In the genomic region with DNA sequence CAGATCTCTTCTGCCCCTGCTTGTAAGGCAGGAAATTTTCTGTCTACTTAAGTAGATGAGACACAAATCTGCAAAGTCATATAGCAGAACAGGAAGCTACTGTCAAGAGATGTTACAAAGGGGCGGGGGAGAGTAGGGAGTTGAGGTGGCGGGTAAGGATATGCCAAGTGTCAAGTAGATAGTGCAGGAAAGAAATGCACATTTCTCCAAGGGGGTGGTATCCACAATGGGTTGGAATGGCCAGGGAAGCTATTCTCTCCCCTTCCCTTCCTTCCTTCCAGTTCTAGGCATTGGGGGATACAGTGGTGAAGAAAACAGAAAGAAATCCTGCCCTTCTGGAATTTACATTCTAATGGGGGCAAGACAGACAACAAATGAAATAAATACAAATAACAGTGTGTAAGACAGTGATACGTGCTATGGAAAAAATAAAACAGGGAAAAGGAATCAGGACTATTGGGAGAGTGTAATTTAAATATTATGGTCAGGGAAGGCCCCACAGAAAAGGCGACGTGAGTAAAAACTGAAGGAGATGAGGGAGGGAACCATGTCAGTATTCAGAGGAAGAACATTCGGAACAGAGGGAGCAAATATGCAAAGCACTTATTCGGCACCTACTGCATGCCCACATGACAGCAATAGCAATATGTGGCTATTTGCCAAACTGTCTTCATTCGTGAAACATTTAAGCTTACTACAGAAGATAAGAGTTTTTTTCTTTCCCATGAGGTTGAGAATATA, we compare ENCODE assay signal across 10 cellular contexts. TPM values are rescaled to one million over a fixed set of nuclear protein-coding genes. Genes with fewer than 3 reads are reported as not detected.
DNase-seq lines count a peak whose midpoint lies in the region; ATAC-seq and TF ChIP-seq lines count a peak whose summit lies in the region.
"Had no signal": no experiment of that assay in that cellular context is flagged by ENCODE, and none has a peak within 500 bp of the region (broad histone marks: within the 10 kb centered on the region; RNA-seq: fewer than 3 reads in every experiment).

No MANE protein-coding gene starts in this region.

- intact Hi-C loops in CD8-positive, alpha-beta T cell (cut with DNase I, micrococcal nuclease) = no loop called here
- intact Hi-C loops in activated T-helper 1 cell treated with anti-CD3 and anti-CD28 coated beads, Interleukin-12 subunit alpha, Interleukin-12 subunit beta, Interleukin-2, Interleukin-4 antibody, amounts not matched to agents 30 ng/mL and 10 ng/mL and 1 ng/mL, durations not matched to agents 14 hours and 24 hours and 36 hours (cut with micrococcal nuclease) = no loop called here
- intact Hi-C loops in natural killer cell (cut with micrococcal nuclease) = no loop called here
- intact Hi-C loops in mucosa of descending colon (cut with DNase I, micrococcal nuclease) = no loop called here

- H3K9me3 Mint-ChIP-seq in CD8-positive, alpha-beta T cell = no peaks in the 10 kb centered on the region
- no peaks in the 10 kb centered on the region for H3K9me3 Mint-ChIP-seq in activated T-helper 1 cell treated with anti-CD3 and anti-CD28 coated beads, Interleukin-12 subunit alpha, Interleukin-12 subunit beta, Interleukin-2, Interleukin-4 antibody, amounts not matched to agents 30 ng/mL and 10 ng/mL and 1 ng/mL, durations not matched to agents 14 hours and 24 hours and 36 hours
- H3K9me3 Mint-ChIP-seq in natural killer cell (no peaks in the 10 kb centered on the region), progenitor cell of endocrine pancreas (ENCODE audit: low read depth) (no peaks in the 10 kb centered on the region)

- no peak overlapping the region for H3K4me3 Mint-ChIP-seq in CD8-positive, alpha-beta T cell
- H3K4me3 Mint-ChIP-seq in activated T-helper 1 cell treated with anti-CD3 and anti-CD28 coated beads, Interleukin-12 subunit alpha, Interleukin-12 subunit beta, Interleukin-2, Interleukin-4 antibody, amounts not matched to agents 30 ng/mL and 10 ng/mL and 1 ng/mL, durations not matched to agents 14 hours and 24 hours and 36 hours = peak overlapping the region; percentile 15
- H3K4me3 Mint-ChIP-seq in natural killer cell (no peak overlapping the region), progenitor cell of endocrine pancreas (ENCODE audit: low read depth) (no peak overlapping the region)

- no peaks in the 10 kb centered on the region for H3K36me3 ChIP-seq in CD8-positive, alpha-beta T cell (ENCODE audit: insufficient read depth, low read length)
- H3K36me3 ChIP-seq in KOPT-K1 (ENCODE audit: insufficient read depth, low read length) = no peaks in the 10 kb centered on the region
- H3K36me3 ChIP-seq in mucosa of descending colon (ENCODE audit: low read depth) = no peaks in the 10 kb centered on the region
- no peaks in the 10 kb centered on the region for H3K36me3 ChIP-seq in Peyer's patch

- H3K4me3 ChIP-seq in CD8-positive, alpha-beta T cell (ENCODE audit: low read depth, low read length) = no peak overlapping the region
- no peak overlapping the region for H3K4me3 ChIP-seq in mucosa of descending colon
- H3K4me3 ChIP-seq in Peyer's patch = no peak overlapping the region

- H3K27me3 ChIP-seq in CD8-positive, alpha-beta T cell (ENCODE audit: insufficient read depth, low read length) = no peaks in the 10 kb centered on the region
- no peaks in the 10 kb centered on the region for H3K27me3 ChIP-seq in Peyer's patch

- H3K27ac Mint-ChIP-seq in CD8-positive, alpha-beta T cell = no peak overlapping the region
- no peak overlapping the region for H3K27ac Mint-ChIP-seq in activated T-helper 1 cell treated with anti-CD3 and anti-CD28 coated beads, Interleukin-12 subunit alpha, Interleukin-12 subunit beta, Interleukin-2, Interleukin-4 antibody, amounts not matched to agents 30 ng/mL and 10 ng/mL and 1 ng/mL, durations not matched to agents 14 hours and 24 hours and 36 hours
- no peak overlapping the region for H3K27ac Mint-ChIP-seq in natural killer cell
- H3K27ac Mint-ChIP-seq in progenitor cell of endocrine pancreas = no peak overlapping the region

- H3K9me3 ChIP-seq in CD8-positive, alpha-beta T cell (ENCODE audit: low read length) = no peaks in the 10 kb centered on the region
- H3K9me3 ChIP-seq in KOPT-K1 (ENCODE audit: insufficient read depth, low read length, poor library complexity, severe bottlenecking) = no peaks in the 10 kb centered on the region
- H3K9me3 ChIP-seq in mucosa of descending colon = no peaks in the 10 kb centered on the region
- H3K9me3 ChIP-seq in Peyer's patch = no peaks in the 10 kb centered on the region

- H3K36me3 Mint-ChIP-seq in CD8-positive, alpha-beta T cell = no peaks in the 10 kb centered on the region
- no peaks in the 10 kb centered on the region for H3K36me3 Mint-ChIP-seq in activated T-helper 1 cell treated with anti-CD3 and anti-CD28 coated beads, Interleukin-12 subunit alpha, Interleukin-12 subunit beta, Interleukin-2, Interleukin-4 antibody, amounts not matched to agents 30 ng/mL and 10 ng/mL and 1 ng/mL, durations not matched to agents 14 hours and 24 hours and 36 hours (ENCODE audit: low read depth)
- no peaks in the 10 kb centered on the region for H3K36me3 Mint-ChIP-seq in natural killer cell
- H3K36me3 Mint-ChIP-seq in progenitor cell of endocrine pancreas (ENCODE audit: insufficient read depth) = no peaks in the 10 kb centered on the region

- peaks cover 12% of the 10 kb centered on the region for H3K27me3 Mint-ChIP-seq in CD8-positive, alpha-beta T cell (ENCODE audit: low read depth)
- peaks cover 12% of the 10 kb centered on the region for H3K27me3 Mint-ChIP-seq in activated T-helper 1 cell treated with anti-CD3 and anti-CD28 coated beads, Interleukin-12 subunit alpha, Interleukin-12 subunit beta, Interleukin-2, Interleukin-4 antibody, amounts not matched to agents 30 ng/mL and 10 ng/mL and 1 ng/mL, durations not matched to agents 14 hours and 24 hours and 36 hours (ENCODE audit: insufficient read depth)
- H3K27me3 Mint-ChIP-seq in natural killer cell (ENCODE audit: low read depth in 2 of 2) (peaks cover 12 to 13% of the 10 kb centered on the region in 2 donors), progenitor cell of endocrine pancreas (peaks cover 3% of the 10 kb centered on the region)

- TF ChIP-seq POLR2A in Peyer's patch (IDR thresholded peaks at IDR 0.05) = no peak

- H3K27ac ChIP-seq in CD8-positive, alpha-beta T cell (ENCODE audit: low read depth, low read length) = no peak overlapping the region
- peak overlapping the region; percentile 55 for H3K27ac ChIP-seq in KOPT-K1 (ENCODE audit: low read depth, low read length, poor library complexity, severe bottlenecking)
- no peak overlapping the region for H3K27ac ChIP-seq in Peyer's patch

- peaks cover 16% of the 10 kb centered on the region for H3K4me1 ChIP-seq in CD8-positive, alpha-beta T cell (ENCODE audit: insufficient read depth, low read length)
- H3K4me1 ChIP-seq in mucosa of descending colon (ENCODE audit: low read depth) (peaks cover 8% of the 10 kb centered on the region), Peyer's patch (peaks cover 0 to 23% (median 0%) of the 10 kb centered on the region in 4 donors)

- CTCF ChIA-PET in CD8-positive, alpha-beta T cell (lab: Charles Lee) = interaction anchor here (1.3 to 1.6 kb wide), 2 partner anchors 9 to 20 kb away, joined by 4 to 5 read pairs; no protein-coding TSS in a partner anchor

- ATAC-seq in CD8-positive, alpha-beta T cell = peak; percentile 61
- ATAC-seq in natural killer cell (peak in 2 of 3 donors; percentile 62 to 75), mucosa of descending colon (no peak)

- POLR2A ChIA-PET in CD8-positive, alpha-beta T cell (lab: Charles Lee) = no interaction called here

- no peak for TF ChIP-seq CTCF in CD8-positive, alpha-beta T cell (IDR thresholded peaks at IDR 0.05)
- no peak for TF ChIP-seq CTCF in natural killer cell (IDR thresholded peaks at IDR 0.05)
- TF ChIP-seq CTCF in mucosa of descending colon (IDR thresholded peaks at IDR 0.05) = no peak
- no peak for TF ChIP-seq CTCF in Peyer's patch (IDR thresholded peaks at IDR 0.05)
- TF ChIP-seq CTCF in progenitor cell of endocrine pancreas (IDR thresholded peaks at IDR 0.05; ENCODE audit: unreplicated experiment) = no peak

- H3K4me1 Mint-ChIP-seq in CD8-positive, alpha-beta T cell (ENCODE audit: low read depth) = peaks cover 21% of the 10 kb centered on the region
- H3K4me1 Mint-ChIP-seq in activated T-helper 1 cell treated with anti-CD3 and anti-CD28 coated beads, Interleukin-12 subunit alpha, Interleukin-12 subunit beta, Interleukin-2, Interleukin-4 antibody, amounts not matched to agents 30 ng/mL and 10 ng/mL and 1 ng/mL, durations not matched to agents 14 hours and 24 hours and 36 hours (ENCODE audit: low read depth) = peaks cover 8% of the 10 kb centered on the region
- H3K4me1 Mint-ChIP-seq in natural killer cell = peaks cover 0 to 13% of the 10 kb centered on the region in 2 donors
- H3K4me1 Mint-ChIP-seq in progenitor cell of endocrine pancreas (ENCODE audit: low read depth) = peaks cover 6% of the 10 kb centered on the region

- DNase-seq in CD8-positive, alpha-beta T cell = no peak
- DNase-seq in activated T-helper 1 cell treated with anti-CD3 and anti-CD28 coated beads, Interleukin-12 subunit alpha, Interleukin-12 subunit beta, Interleukin-2, Interleukin-4 antibody, amounts not matched to agents 30 ng/mL and 10 ng/mL and 1 ng/mL, durations not matched to agents 14 hours and 24 hours and 36 hours (ENCODE audit: low spot score) = no peak
- no peak for DNase-seq in natural killer cell
- no peak for DNase-seq in NCI-H1092 treated with DMSO at 0.1 percent for 48 hours (lab: John Stamatoyannopoulos, UW)
- DNase-seq in mucosa of descending colon = no peak
- DNase-seq in Peyer's patch = no peak
- DNase-seq in progenitor cell of endocrine pancreas (ENCODE audit: low spot score, unreplicated experiment) = no peak
- DNase-seq: DMS79, NCI-H1930 had no signal

RNA-seq across cellular contexts. Expression of gene RNU6-1, which starts 42.8 kb away (rescaled TPM):
- not detected for total RNA-seq in CD8-positive, alpha-beta T cell
- total RNA-seq in activated T-helper 1 cell treated with anti-CD3 and anti-CD28 coated beads, Interleukin-12 subunit alpha, Interleukin-12 subunit beta, Interleukin-2, Interleukin-4 antibody, amounts not matched to agents 30 ng/mL and 10 ng/mL and 1 ng/mL, durations not matched to agents 14 hours and 24 hours and 36 hours = not detected in 2 replicates
- total RNA-seq in natural killer cell = not detected
- total RNA-seq in mucosa of descending colon = not detected
- total RNA-seq in Peyer's patch = not detected
- total RNA-seq in progenitor cell of endocrine pancreas = not detected in 2 replicates

RNA-seq across cellular contexts. Expression of gene SKOR1, which starts 57.3 kb away (rescaled TPM):
- 1 to 10 TPM; 1.8 to 2.3 TPM for total RNA-seq in CD8-positive, alpha-beta T cell
- 0.21 TPM in 1 of 2 replicates, not detected in the other for total RNA-seq in activated T-helper 1 cell treated with anti-CD3 and anti-CD28 coated beads, Interleukin-12 subunit alpha, Interleukin-12 subunit beta, Interleukin-2, Interleukin-4 antibody, amounts not matched to agents 30 ng/mL and 10 ng/mL and 1 ng/mL, durations not matched to agents 14 hours and 24 hours and 36 hours
- total RNA-seq in natural killer cell (1 to 10 TPM; 2.0 to 2.9 (median 2.1) TPM), mucosa of descending colon (under 1 TPM; 0.34 to 0.63 (median 0.58) TPM), Peyer's patch (1 to 10 TPM; 1.2 to 5.0 (median 1.6) TPM), progenitor cell of endocrine pancreas (0.60 and 0.75 TPM in 2 replicates)
